ENCODE assay signal across 9 cellular contexts in the genomic region with DNA sequence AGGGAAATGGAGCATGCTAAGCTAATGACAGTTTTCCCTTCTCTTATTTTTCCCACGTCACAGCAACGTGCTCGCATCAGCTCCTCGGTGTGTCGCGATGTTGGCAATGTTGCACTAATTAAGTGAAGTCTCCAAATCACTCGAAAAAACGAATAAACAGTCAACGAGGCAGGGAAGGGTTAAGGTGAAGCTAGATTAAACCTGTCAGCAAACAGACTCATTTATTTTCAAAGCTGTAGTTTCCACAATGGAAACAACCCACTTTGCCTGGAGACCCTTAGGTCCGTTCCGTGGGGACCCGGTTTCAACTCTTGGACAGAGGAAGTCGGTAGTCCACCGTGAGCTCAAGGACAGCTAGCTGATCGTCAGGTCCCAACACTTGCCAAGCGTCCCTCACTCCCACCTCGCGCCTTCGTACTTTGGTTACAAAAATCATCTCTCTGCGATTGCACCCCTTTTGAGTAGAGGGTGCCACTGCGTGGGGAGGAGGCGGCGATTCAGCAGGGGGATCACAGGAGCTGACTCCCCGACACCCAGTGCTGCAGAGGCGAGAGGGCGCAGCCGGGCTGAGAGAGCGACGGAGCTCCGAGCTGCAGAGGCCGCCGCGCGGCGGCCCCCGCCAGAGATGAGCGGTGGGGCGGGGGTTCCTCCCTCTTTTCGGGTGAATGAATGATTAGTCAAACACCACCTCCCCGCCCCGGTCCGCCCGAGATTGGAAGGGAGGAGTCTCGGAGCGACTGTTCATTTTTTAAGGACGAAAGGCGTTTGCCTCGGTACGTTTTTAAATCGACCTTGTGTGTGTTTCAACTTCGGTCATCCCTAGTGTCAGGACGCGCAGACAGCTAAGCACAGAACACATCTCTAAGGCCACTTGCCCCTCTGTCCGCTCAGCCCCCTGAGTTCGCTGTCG. TPM values are rescaled to one million over a fixed set of nuclear protein-coding genes. Genes with fewer than 3 reads are reported as not detected.
A peak's percentile ranks its signal among the peaks of the same experiment; 100 is the strongest.
DNase-seq lines count a peak whose midpoint lies in the region; ATAC-seq and TF ChIP-seq lines count a peak whose summit lies in the region.
"Had no signal": no experiment of that assay in that cellular context is flagged by ENCODE, and none has a peak within 500 bp of the region (broad histone marks: within the 10 kb centered on the region; RNA-seq: fewer than 3 reads in every experiment).

No MANE protein-coding gene starts in this region.

- TF ChIP-seq CTCF in WTC11 (IDR thresholded peaks at IDR 0.05) (no peak), fibroblast of mammary gland (conservative IDR thresholded peaks at IDR 0.05; ENCODE audit: control insufficient read depth, insufficient read depth, low read depth, low read length) (peak; percentile 3), tibial artery (IDR thresholded peaks at IDR 0.05) (no peak)

- no peak for DNase-seq in CD4-positive, alpha-beta memory T cell
- peak; percentile 81 for DNase-seq in HCEC 1CT
- DNase-seq in WTC11 (ENCODE audit: low spot score), result peak; percentile 50
- DNase-seq in fibroblast of mammary gland (ENCODE audit: low read depth), result peak; percentile 75
- DNase-seq in tibial artery, result peak; percentile 51 to 65

- peaks cover 25% of the 10 kb centered on the region for H3K27me3 ChIP-seq in CD4-positive, alpha-beta memory T cell (ENCODE audit: insufficient read depth, low read length)
- H3K27me3 ChIP-seq in muscle layer of duodenum (ENCODE audit: low read depth, low read length) (no peaks in the 10 kb centered on the region), tibial artery (peaks cover 0 to 4% of the 10 kb centered on the region in 2 donors)

- H3K4me3 Mint-ChIP-seq in CD4-positive, alpha-beta memory T cell, result peak overlapping the region; percentile 49 to 78 (median 68)
- H3K4me3 Mint-ChIP-seq in WTC11, result peak overlapping the region; percentile 91

- CTCF ChIA-PET in CD4-positive, alpha-beta memory T cell (lab: Charles Lee; ENCODE audit: partially characterized antibody), result interaction anchor here (0.9 to 1.4 kb wide), 2 partner anchors 9 to 10 kb away, joined by 3 to 5 read pairs; no protein-coding TSS in a partner anchor
- CTCF ChIA-PET in WTC11 (lab: Charles Lee), result interaction anchor here (0.6 to 3.2 kb wide), 16 partner anchors 10 to 661 kb away, joined by 3 to 70 read pairs (median 5); no protein-coding TSS in a partner anchor

- no peaks in the 10 kb centered on the region for H3K9me3 ChIP-seq in CD4-positive, alpha-beta memory T cell (ENCODE audit: control insufficient read depth in 1 of 2, low read length in 2 of 2)
- H3K9me3 ChIP-seq in muscle layer of duodenum (ENCODE audit: control insufficient read depth in 1 of 2, low read length in 2 of 2) (no peaks in the 10 kb centered on the region), tibial artery (no peaks in the 10 kb centered on the region)

- peaks cover 5% of the 10 kb centered on the region for H3K4me1 ChIP-seq in CD4-positive, alpha-beta memory T cell (ENCODE audit: insufficient read depth, low read length)
- H3K4me1 ChIP-seq in muscle layer of duodenum (ENCODE audit: control insufficient read depth in 1 of 2, insufficient read depth in 2 of 2, low read length in 2 of 2), result peaks cover 0 to 4% of the 10 kb centered on the region in 2 donors
- H3K4me1 ChIP-seq in tibial artery, result peaks cover 0 to 18% (median 8%) of the 10 kb centered on the region in 4 donors

- POLR2A ChIA-PET in CD4-positive, alpha-beta memory T cell (lab: Charles Lee; ENCODE audit: partially characterized antibody), result interaction anchor here (0.7 kb wide), 1 partner anchor 9 kb away, joined by 3 read pairs; no protein-coding TSS in a partner anchor
- POLR2A ChIA-PET in WTC11 (lab: Charles Lee), result interaction anchor here (1.5 kb wide), 1 partner anchor 29 kb away, joined by 4 read pairs; no protein-coding TSS in a partner anchor

- H3K9me3 Mint-ChIP-seq in CD4-positive, alpha-beta memory T cell, result peaks cover 0 to 2% (median 0%) of the 10 kb centered on the region in 8 donors
- H3K9me3 Mint-ChIP-seq in WTC11, result peaks cover 5% of the 10 kb centered on the region; the same call in 1 of the 2 replicates

- H3K4me1 Mint-ChIP-seq in CD4-positive, alpha-beta memory T cell, result peaks cover 5 to 14% (median 9%) of the 10 kb centered on the region in 4 donors
- peaks cover 29% of the 10 kb centered on the region for H3K4me1 Mint-ChIP-seq in WTC11

- no peak overlapping the region for H3K27ac ChIP-seq in CD4-positive, alpha-beta memory T cell (ENCODE audit: low read depth, low read length)
- H3K27ac ChIP-seq in muscle layer of duodenum (ENCODE audit: low read length) (no peak overlapping the region), tibial artery (peak overlapping the region; percentile 38 to 67)

- no peaks in the 10 kb centered on the region for H3K36me3 ChIP-seq in CD4-positive, alpha-beta memory T cell (ENCODE audit: insufficient read depth, low read length)
- H3K36me3 ChIP-seq in muscle layer of duodenum (ENCODE audit: control insufficient read depth in 1 of 2, insufficient read depth in 2 of 2, low read length in 2 of 2) (peaks cover 0 to 4% of the 10 kb centered on the region in 2 donors), tibial artery (no peaks in the 10 kb centered on the region)

- H3K27ac Mint-ChIP-seq in CD4-positive, alpha-beta memory T cell, result no peak overlapping the region
- no peak overlapping the region for H3K27ac Mint-ChIP-seq in WTC11

- no peaks in the 10 kb centered on the region for H3K36me3 Mint-ChIP-seq in CD4-positive, alpha-beta memory T cell
- H3K36me3 Mint-ChIP-seq in WTC11, result no peaks in the 10 kb centered on the region

- peaks cover 43 to 51% of the 10 kb centered on the region in 2 donors for H3K27me3 Mint-ChIP-seq in CD4-positive, alpha-beta memory T cell
- H3K27me3 Mint-ChIP-seq in WTC11 (ENCODE audit: low read depth), result peaks cover 61% of the 10 kb centered on the region

- ATAC-seq in WTC11 (peak; percentile 46), GM21447 (IDR thresholded peaks at IDR 0.05; ENCODE audit: unreplicated experiment) (no peak), GM21737 (IDR thresholded peaks at IDR 0.05; ENCODE audit: unreplicated experiment) (no peak)

- intact Hi-C loops in CD4-positive, alpha-beta memory T cell (cut with micrococcal nuclease), result no loop called here
- intact Hi-C loops in tibial artery (cut with DNase I; ENCODE audit: low total_unique reads), result no loop called here

- peak overlapping the region in 1 of 2 donors; percentile 5 for H3K4me3 ChIP-seq in CD4-positive, alpha-beta memory T cell (ENCODE audit: low read length in 2 of 2)
- H3K4me3 ChIP-seq in fibroblast of mammary gland (ENCODE audit: control insufficient read depth, low read depth, low read length), result peak overlapping the region; percentile 76
- peak overlapping the region; percentile 62 to 88 for H3K4me3 ChIP-seq in muscle layer of duodenum (ENCODE audit: low read depth in 1 of 2, low read length in 2 of 2)
- peak overlapping the region; percentile 54 to 75 for H3K4me3 ChIP-seq in tibial artery
- H3K4me3 ChIP-seq: K562 had no signal

TF ChIP-seq in WTC11, 78 proteins besides CTCF, POLR2A, EP300 and RAD21:
- TF ChIP-seq NR1H2 (CRISPR knock-in tag; IDR thresholded peaks at IDR 0.05) (no peak), ZNF138 (CRISPR knock-in tag; conservative IDR thresholded peaks at IDR 0.05) (no peak), GRHL2 (CRISPR knock-in tag; IDR thresholded peaks at IDR 0.05; ENCODE audit: insufficient replicate concordance, severe bottlenecking) (no peak), AFF4 (CRISPR knock-in tag; IDR thresholded peaks at IDR 0.05; ENCODE audit: borderline replicate concordance) (no peak), ELF4 (CRISPR knock-in tag; IDR thresholded peaks at IDR 0.05; ENCODE audit: low read depth) (no peak), NFYB (CRISPR knock-in tag; conservative IDR thresholded peaks at IDR 0.05; ENCODE audit: low read depth) (no peak), ZNF317 (CRISPR knock-in tag; IDR thresholded peaks at IDR 0.05; ENCODE audit: borderline replicate concordance, low read depth) (no peak)
- TF ChIP-seq, protein P1, sequence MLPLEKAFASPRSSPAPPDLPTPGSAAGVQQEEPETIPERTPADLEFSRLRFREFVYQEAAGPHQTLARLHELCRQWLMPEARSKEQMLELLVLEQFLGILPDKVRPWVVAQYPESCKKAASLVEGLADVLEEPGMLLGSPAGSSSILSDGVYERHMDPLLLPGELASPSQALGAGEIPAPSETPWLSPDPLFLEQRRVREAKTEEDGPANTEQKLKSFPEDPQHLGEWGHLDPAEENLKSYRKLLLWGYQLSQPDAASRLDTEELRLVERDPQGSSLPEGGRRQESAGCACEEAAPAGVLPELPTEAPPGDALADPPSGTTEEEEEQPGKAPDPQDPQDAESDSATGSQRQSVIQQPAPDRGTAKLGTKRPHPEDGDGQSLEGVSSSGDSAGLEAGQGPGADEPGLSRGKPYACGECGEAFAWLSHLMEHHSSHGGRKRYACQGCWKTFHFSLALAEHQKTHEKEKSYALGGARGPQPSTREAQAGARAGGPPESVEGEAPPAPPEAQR (CRISPR knock-in tag; IDR thresholded peaks at IDR 0.05), result no peak

RNA-seq across cellular contexts. Expression of gene BMPER, which starts 1.3 kb away (rescaled TPM):
- total RNA-seq in CD4-positive, alpha-beta memory T cell, result under 1 TPM in 1 of 2 experiments, not detected in 1; 0.30 TPM
- under 1 TPM in 1 of 2 donors, not detected in 1; 0.24 TPM for polyA plus RNA-seq in CD4-positive, alpha-beta memory T cell
- 1.8 to 2.8 TPM (median 1.9 TPM) in 3 replicates for total RNA-seq in WTC11 (2021)
- total RNA-seq: K562 had no signal
- polyA plus RNA-seq: K562 had no signal

Comparison
In these comparisons a context has a peak if more than half of its experiments do, and no peak if none do; other contexts are left out.
1. DNase-seq: peak in HCEC 1CT (single experiment), WTC11 (single experiment), fibroblast of mammary gland (single experiment) and tibial artery (2 of 2); none in CD4-positive, alpha-beta memory T cell (0 of 5).
2. H3K27ac ChIP-seq: peak in tibial artery (2 of 2); none in CD4-positive, alpha-beta memory T cell (single experiment) and muscle layer of duodenum (single experiment).